25 cellular contexts compared by ENCODE assay signal in genomic region chr2:109298851-109299250, GRCh38.
"Had no signal": no experiment of that assay in that cellular context is flagged by ENCODE, and none has a peak within 500 bp of the region (broad histone marks: within the 10 kb centered on the region; RNA-seq: fewer than 3 reads in every experiment).

No MANE protein-coding gene starts in this region.

- H3K27me3 ChIP-seq: breast epithelium, esophagus muscularis mucosa, heart right ventricle, stomach, tibial artery had no signal

- H3K4me3 ChIP-seq: breast epithelium, esophagus muscularis mucosa, heart right ventricle, skin epidermis, stomach, tibial artery had no signal

- ATAC-seq: activated naive CD8-positive, alpha-beta T cell treated with anti-CD3 and anti-CD28 coated beads, Interleukin-2, amount 50 U/mL, for 24 hours; foreskin keratinocyte; left lobe of liver; naive thymus-derived CD4-positive, alpha-beta T cell; sciatic nerve had no signal

- H3K27me3 Mint-ChIP-seq: activated naive CD4-positive, alpha-beta T cell treated with anti-CD3 and anti-CD28 coated beads, Interleukin-2, amount 50 U/mL, for 24 hours; activated naive CD8-positive, alpha-beta T cell treated with anti-CD3 and anti-CD28 coated beads, Interleukin-2, amount 50 U/mL, for 24 hours; naive thymus-derived CD4-positive, alpha-beta T cell had no signal

- H3K27ac ChIP-seq: breast epithelium, esophagus muscularis mucosa, foreskin keratinocyte, skin epidermis, stomach had no signal

- H3K36me3 Mint-ChIP-seq: activated CD4-positive, alpha-beta memory T cell treated with anti-CD3 and anti-CD28 coated beads for 36 hours; activated naive CD4-positive, alpha-beta T cell treated with anti-CD3 and anti-CD28 coated beads, Interleukin-2, amount 50 U/mL, for 24 hours; mesothelial cell of epicardium had no signal

- H3K36me3 ChIP-seq: breast epithelium, esophagus muscularis mucosa, heart right ventricle, stomach, tibial artery had no signal

- H3K27ac Mint-ChIP-seq: activated CD4-positive, alpha-beta memory T cell treated with anti-CD3 and anti-CD28 coated beads for 36 hours; activated naive CD4-positive, alpha-beta T cell treated with anti-CD3 and anti-CD28 coated beads, Interleukin-2, amount 50 U/mL, for 24 hours; activated naive CD8-positive, alpha-beta T cell treated with anti-CD3 and anti-CD28 coated beads, Interleukin-2, amount 50 U/mL, for 24 hours; mesothelial cell of epicardium; progenitor cell of endocrine pancreas had no signal

- H3K4me1 Mint-ChIP-seq: activated naive CD4-positive, alpha-beta T cell treated with anti-CD3 and anti-CD28 coated beads, Interleukin-2, amount 50 U/mL, for 24 hours; mesothelial cell of epicardium had no signal

- DNase-seq: activated CD4-positive, alpha-beta memory T cell treated with anti-CD3 and anti-CD28 coated beads for 36 hours; activated CD4-positive, alpha-beta T cell treated with anti-CD3 and anti-CD28 coated beads for 4 hours; activated CD8-positive, alpha-beta memory T cell treated with anti-CD3 and anti-CD28 coated beads, Interleukin-2, amount 50 U/mL, for 4 hours; activated naive CD8-positive, alpha-beta T cell treated with anti-CD3 and anti-CD28 coated beads, Interleukin-2, amount 50 U/mL, for 24 hours; activated T-cell treated with anti-CD3 and anti-CD28 coated beads, Interleukin-2, amount 50 U/mL, for 1 hour; central memory CD4-positive, alpha-beta T cell; effector CD4-positive, alpha-beta T cell; foreskin keratinocyte; heart right ventricle; kidney glomerular epithelial cell; mammary epithelial cell; naive thymus-derived CD4-positive, alpha-beta T cell; stimulated activated CD4-positive, alpha-beta T cell treated with anti-CD3 and anti-CD28 coated beads, Interleukin-12 subunit alpha, Interleukin-12 subunit beta, amount 100 ng/mL, for 4 hours; stimulated activated CD4-positive, alpha-beta T cell treated with anti-CD3 and anti-CD28 coated beads, Interleukin-4, amount 100 ng/mL, for 1 hour; stomach; T-helper 1 cell; tibial artery had no signal

- H3K9me3 Mint-ChIP-seq: activated naive CD4-positive, alpha-beta T cell treated with anti-CD3 and anti-CD28 coated beads, Interleukin-2, amount 50 U/mL, for 24 hours; activated naive CD8-positive, alpha-beta T cell treated with anti-CD3 and anti-CD28 coated beads, Interleukin-2, amount 50 U/mL, for 24 hours had no signal

- H3K4me1 ChIP-seq: breast epithelium, foreskin keratinocyte had no signal

- H3K9me3 ChIP-seq: esophagus muscularis mucosa, tibial artery had no signal

- H3K4me3 Mint-ChIP-seq: activated CD4-positive, alpha-beta memory T cell treated with anti-CD3 and anti-CD28 coated beads for 36 hours; activated naive CD4-positive, alpha-beta T cell treated with anti-CD3 and anti-CD28 coated beads, Interleukin-2, amount 50 U/mL, for 24 hours; activated naive CD8-positive, alpha-beta T cell treated with anti-CD3 and anti-CD28 coated beads, Interleukin-2, amount 50 U/mL, for 24 hours; mesothelial cell of epicardium; naive thymus-derived CD4-positive, alpha-beta T cell had no signal
